ENCODE assay signal across 10 cellular contexts in genomic region chr15:81029416-81030367, GRCh38. TPM values are rescaled to one million over a fixed set of nuclear protein-coding genes. Genes with fewer than 3 reads are reported as not detected.
DNase-seq lines count a peak whose midpoint lies in the region; ATAC-seq and TF ChIP-seq lines count a peak whose summit lies in the region.
"Had no signal": no experiment of that assay in that cellular context is flagged by ENCODE, and none has a peak within 500 bp of the region (broad histone marks: within the 10 kb centered on the region; RNA-seq: fewer than 3 reads in every experiment).

No MANE protein-coding gene starts in this region.

- H3K9me3 ChIP-seq in PC-9 (ENCODE audit: insufficient read depth, low read depth) = peaks cover 22% of the 10 kb centered on the region; the same call in 1 of the 2 replicates

- ATAC-seq in esophagus mucosa = peak; percentile 81
- no peak for ATAC-seq in GM21515 (IDR thresholded peaks at IDR 0.05; ENCODE audit: unreplicated experiment)
- no peak for ATAC-seq in HG03045 (IDR thresholded peaks at IDR 0.05; ENCODE audit: unreplicated experiment)

- intact Hi-C loops in PC-9 (cut with micrococcal nuclease; ENCODE audit: unreplicated experiment) = no loop called here

- H2AFZ ChIP-seq in PC-9 = no peak overlapping the region

- H3K36me3 ChIP-seq in PC-9 (ENCODE audit: low read depth) = no peaks in the 10 kb centered on the region; the same call in 1 of the 2 replicates

- no peak overlapping the region; the same call in 1 of the 2 replicates for H3K4me2 ChIP-seq in PC-9

- peaks cover 43% of the 10 kb centered on the region for H3K4me1 Mint-ChIP-seq in HFFc6 (ENCODE audit: low read depth)

- H3K27ac Mint-ChIP-seq in HFFc6 = no peak overlapping the region

- peak overlapping the region; percentile 57 for H3K27ac ChIP-seq in PC-9

- peaks cover 11% of the 10 kb centered on the region; the same call in 1 of the 2 replicates for H3K4me1 ChIP-seq in PC-9 (replicated peaks; ENCODE audit: insufficient read depth)

- H3K4me3 Mint-ChIP-seq in HFFc6 = no peak overlapping the region

- H4K20me1 ChIP-seq in PC-9 (ENCODE audit: insufficient read depth) = no peaks in the 10 kb centered on the region

- peaks cover 2% of the 10 kb centered on the region; the same call in 1 of the 2 replicates for H3K27me3 Mint-ChIP-seq in HFFc6 (ENCODE audit: insufficient read depth)

- peaks cover 11% of the 10 kb centered on the region for H3K36me3 Mint-ChIP-seq in HFFc6 (ENCODE audit: low read depth)

- TF ChIP-seq CTCF in PC-9 (conservative IDR thresholded peaks at IDR 0.05) = no peak
- no peak for TF ChIP-seq CTCF in HFFc6 (IDR thresholded peaks at IDR 0.05)

- no peaks in the 10 kb centered on the region for H3K79me2 ChIP-seq in PC-9 (ENCODE audit: low read depth)

- no peak overlapping the region for H3K4me3 ChIP-seq in PC-9

- H3F3A ChIP-seq in PC-9 (ENCODE audit: insufficient read depth, low read depth) = peaks cover 6% of the 10 kb centered on the region; the same call in 1 of the 2 replicates

- no peaks in the 10 kb centered on the region for H3K27me3 ChIP-seq in PC-9 (ENCODE audit: insufficient read depth, low read depth)

- DNase-seq in HCEC 1CT (peak; percentile 17), PC-9 (peak in 1 of 2 experiments; percentile 65), renal cortical epithelial cell (ENCODE audit: low read depth) (peak; percentile 8), HFFc6 (no peak)
- DNase-seq: amygdala, DMS 273 treated with DMSO at 0.1 percent for 48 hours, NCI-H2081 had no signal

- no peaks in the 10 kb centered on the region for H3K9me2 ChIP-seq in PC-9 (ENCODE audit: insufficient read depth)

- no TSS peak for BruUV-seq in PC-9 (replicated peaks; lab: Mats Ljungman, UMichigan)

- CTCF ChIA-PET in PC-9 (lab: Charles Lee) = no interaction called here

- POLR2A ChIA-PET in PC-9 (lab: Charles Lee; ENCODE audit: unreplicated experiment) = interaction anchor here (0.7 kb wide), 1 partner anchor 1818 kb away, joined by 4 read pairs; no protein-coding TSS in a partner anchor

- peaks cover 16% of the 10 kb centered on the region for H3K9me3 Mint-ChIP-seq in HFFc6

RNA-seq across cellular contexts. Expression of gene TLNRD1, which starts 29.0 kb away (rescaled TPM):
- total RNA-seq in PC-9 (2021) (14.9 and 18.2 TPM in 2 replicates), esophagus mucosa (17.7 TPM), renal cortical epithelial cell (10.8 and 17.2 TPM in 2 replicates)
- total RNA-seq in HFFc6 (2021; fragmentation: NEBNext Ultra II Directional; extraction: Animal tissue kit (Norgen Biotek cat#: 25700)) = 10 to 100 TPM in 5 of 6 experiments, 1 to 10 TPM in 1; 8.8 to 14.3 (median 12.7) TPM

RNA-seq across cellular contexts. Expression of gene MESD, which starts 40.1 kb away (rescaled TPM):
- total RNA-seq in PC-9 (2021) (21.9 and 22.8 TPM in 2 replicates), esophagus mucosa (15.7 TPM), renal cortical epithelial cell (17.5 and 24.9 TPM in 2 replicates)
- 10 to 100 TPM; 31.8 to 42.1 (median 38.3) TPM for total RNA-seq in HFFc6 (2021; fragmentation: NEBNext Ultra II Directional; extraction: Animal tissue kit (Norgen Biotek cat#: 25700))
